Comparison of ENCODE assay signal across 8 cellular contexts in genomic region chr18:2541925-2542563, GRCh38. TPM values are rescaled to one million over a fixed set of nuclear protein-coding genes. Genes with fewer than 3 reads are reported as not detected.
DNase-seq lines count a peak whose midpoint lies in the region; ATAC-seq, FAIRE-seq and TF ChIP-seq lines count a peak whose summit lies in the region.
"Not testable (repeated sequence)": the region's sequence is repeated elsewhere in the genome, so short reads cannot be mapped to it uniquely, and the experiment has no call there.

No MANE protein-coding gene starts in this region.

- not testable (repeated sequence) for FAIRE-seq in A549 (lab: Jason Lieb, UNC)

- TF ChIP-seq POLR2A in A549 (IDR thresholded peaks at IDR 0.05; ENCODE audit: low read length); adrenal gland (IDR thresholded peaks at IDR 0.05): not testable (repeated sequence)

- H3K27ac ChIP-seq in A549, adrenal gland: not testable (repeated sequence)

- WGBS in A549 (ENCODE audit: missing lambda C conversion rate): 0% methylated on average over 3 of the region's 3 CpGs
- 19% methylated on average over 3 of the region's 3 CpGs; no CpG with 5 or more reads in 2 of the 4 donors for WGBS in adrenal gland, 4 donors

- not testable (repeated sequence) for H3K36me3 ChIP-seq in adrenal gland (replicated peaks in 1 of 2)

- TF ChIP-seq CTCF in A549 (IDR thresholded peaks at IDR 0.05): peak; percentile 53
- TF ChIP-seq CTCF in GM10248 (IDR thresholded peaks at IDR 0.05; ENCODE audit: control extremely low read depth, extremely low read depth, low read depth, missing control alignments): peak; percentile 79
- TF ChIP-seq CTCF in adrenal gland (IDR thresholded peaks at IDR 0.05): peak; percentile 34 to 67 (median 56)
- TF ChIP-seq CTCF in fibroblast of villous mesenchyme (IDR thresholded peaks at IDR 0.05; ENCODE audit: insufficient read depth, low read depth, low read length): peak; percentile 64

- H3K4me3 ChIP-seq in A549; Jurkat, Clone E6-1 (ENCODE audit: low read length); adrenal gland; fibroblast of villous mesenchyme (ENCODE audit: low read depth, low read length): not testable (repeated sequence)

- H3K9me3 Mint-ChIP-seq in naive B cell: not testable (repeated sequence)

- not testable (repeated sequence) for TF ChIP-seq EP300 in A549 (IDR thresholded peaks at IDR 0.05)

- H3K36me3 Mint-ChIP-seq in naive B cell: peaks cover 0 to 14% of the 10 kb centered on the region in 2 donors

- not testable (repeated sequence) for H3K4me2 ChIP-seq in A549

- CTCF ChIA-PET in A549 (lab: Yijun Ruan, JAX): interaction anchor here (0.6 to 2.9 kb wide), 16 partner anchors 10 to 957 kb away, joined by 3 to 18 read pairs (median 3); no protein-coding TSS in a partner anchor
- CTCF ChIA-PET in GM10248 (lab: Yijun Ruan, JAX): interaction anchor here (0.5 to 4.0 kb wide), 26 partner anchors 8 to 1917 kb away, joined by 3 to 43 read pairs (median 4); no protein-coding TSS in a partner anchor

- not testable (repeated sequence) for H3K9me3 ChIP-seq in A549; adrenal gland (replicated peaks in 1 of 3)

- DNase-seq in A549 (ENCODE audit: low read depth in 1 of 2, low spot score in 1 of 2) (peak in 1 of 2 experiments; percentile 14), GM10248 (ENCODE audit: extremely low spot score) (peak; percentile 26), NCI-H82 treated with DMSO at 0.1 percent for 48 hours (lab: John Stamatoyannopoulos, UW; ENCODE audit: unreplicated experiment) (peak; percentile 62), fibroblast of villous mesenchyme (ENCODE audit: low read depth) (peak; percentile 57), naive B cell (peak; percentile 25)
- peak; percentile 16 for DNase-seq in Jurkat, Clone E6-1 (ENCODE audit: low read depth, low spot score)
- DNase-seq in adrenal gland: not testable (repeated sequence)

- H3K4me1 Mint-ChIP-seq in naive B cell: not testable (repeated sequence)

- H3K4me3 Mint-ChIP-seq in naive B cell: peak overlapping the region in 3 of 8 donors; percentile 9 to 71 (median 59)

- not testable (repeated sequence) for H3K4me1 ChIP-seq in A549; adrenal gland (replicated peaks in 1 of 2)

- intact Hi-C loops in adrenal gland (cut with DNase I): loop anchor here (10.0 kb wide), 3 partner anchors 207 to 957 kb away; no protein-coding TSS in a partner anchor

- not testable (repeated sequence) for ATAC-seq in A549
- peak; percentile 64 for ATAC-seq in GM21737 (IDR thresholded peaks at IDR 0.05; ENCODE audit: unreplicated experiment)
- peak in 1 of 2 donors; percentile 16 for ATAC-seq in naive B cell (ENCODE audit: low read depth in 2 of 2)

- H3K27me3 ChIP-seq in adrenal gland: not testable (repeated sequence)

- POLR2A ChIA-PET in A549 (lab: Yijun Ruan, JAX); GM10248 (lab: Yijun Ruan, JAX): not testable (repeated sequence)

- H3K27me3 Mint-ChIP-seq in naive B cell: not testable (repeated sequence)

- peak overlapping the region in 1 of 6 donors; percentile 54 for H3K27ac Mint-ChIP-seq in naive B cell

- peak; percentile 74 to 76 for TF ChIP-seq RAD21 in A549 (conservative IDR thresholded peaks at IDR 0.05 in 1 of 2, IDR thresholded peaks at IDR 0.05 in 1 of 2)

TF ChIP-seq in A549, 52 proteins besides CTCF, POLR2A, EP300 and RAD21:
- TF ChIP-seq SMC3 (IDR thresholded peaks at IDR 0.05): peak; percentile 63
TF ChIP-seq in A549: peak in this region for 1; not testable (repeated sequence) for 51.

RNA-seq across cellular contexts. Expression of gene METTL4, which starts 29.3 kb away (rescaled TPM):
- polyA plus RNA-seq in A549 (2011; rRNA removed): 10.1 and 14.9 TPM in 2 replicates
- 2.7 and 2.9 TPM in 2 replicates for polyA plus RNA-seq in A549 (2012; cell fraction: cytosol; rRNA removed)
- 1.7 and 4.1 TPM in 2 replicates for polyA plus RNA-seq in A549 (2012; cell fraction: nucleus; rRNA removed)
- polyA plus RNA-seq in A549 (2017; fragmentation: RNase III; extraction: RNeasy Plus Mini Kit Qiagen cat#74134 plus additional on column Dnase treatment): 6.1 to 7.1 TPM (median 6.5 TPM) in 3 replicates
- 3.2 and 5.2 TPM in 2 replicates for polyA minus RNA-seq in A549 (2011; rRNA and poly(A)+ RNA removed)
- polyA plus RNA-seq in Jurkat, Clone E6-1 (2012; ENCODE audit: insufficient read depth, insufficient read length): 11.7 TPM
- total RNA-seq in adrenal gland: 1 to 10 TPM; 1.3 to 8.7 (median 5.6) TPM
- 1 to 10 TPM; 4.3 to 7.9 (median 6.1) TPM for polyA plus RNA-seq in adrenal gland
- 8.7 and 15.1 TPM in 2 replicates for total RNA-seq in fibroblast of villous mesenchyme
- 10 to 100 TPM in 5 of 6 donors, 1 to 10 TPM in 1; 4.0 to 18.0 (median 15.5) TPM for polyA plus RNA-seq in naive B cell (ENCODE audit: low read depth in 6 of 6)

RNA-seq across cellular contexts. Expression of gene NDC80, which starts 29.3 kb away (rescaled TPM):
- polyA plus RNA-seq in A549 (2011; rRNA removed) (13.6 and 20.2 TPM in 2 replicates), A549 (2017; fragmentation: RNase III; extraction: RNeasy Plus Mini Kit Qiagen cat#74134 plus additional on column Dnase treatment) (11.1 to 13.0 TPM (median 11.7 TPM) in 3 replicates), adrenal gland (1 to 10 TPM in 2 of 3 donors, under 1 TPM in 1; 0.71 to 1.7 (median 1.2) TPM), naive B cell (ENCODE audit: low read depth in 6 of 6) (1 to 10 TPM in 5 of 6 donors, not detected in 1; 1.7 to 3.5 (median 2.7) TPM)
- polyA plus RNA-seq in A549 (2012; cell fraction: cytosol; rRNA removed): 7.0 and 7.4 TPM in 2 replicates
- polyA plus RNA-seq in A549 (2012; cell fraction: nucleus; rRNA removed): 4.8 and 21.9 TPM in 2 replicates
- 9.9 and 10.7 TPM in 2 replicates for polyA minus RNA-seq in A549 (2011; rRNA and poly(A)+ RNA removed)
- polyA plus RNA-seq in Jurkat, Clone E6-1 (2012; ENCODE audit: insufficient read depth, insufficient read length): 52.8 TPM
- total RNA-seq in adrenal gland (1 to 10 TPM in 1 of 8 donors, under 1 TPM in 6, not detected in 1; 0.35 to 1.3 (median 0.79) TPM), fibroblast of villous mesenchyme (13.2 and 25.5 TPM in 2 replicates)
